ENCODE assay signal across 17 cellular contexts in genomic region chr1:116460261-116460660, GRCh38.
A peak's percentile ranks its signal among the peaks of the same experiment; 100 is the strongest.
DNase-seq lines count a peak whose midpoint lies in the region; ATAC-seq and TF ChIP-seq lines count a peak whose summit lies in the region.
"Had no signal": no experiment of that assay in that cellular context is flagged by ENCODE, and none has a peak within 500 bp of the region (broad histone marks: within the 10 kb centered on the region; RNA-seq: fewer than 3 reads in every experiment).

No MANE protein-coding gene starts in this region.

- H3K36me3 ChIP-seq in cardiac muscle cell (no peaks in the 10 kb centered on the region), right atrium auricular region (no peaks in the 10 kb centered on the region)

- no peak overlapping the region for H3K27ac Mint-ChIP-seq in effector memory CD8-positive, alpha-beta T cell
- H3K27ac Mint-ChIP-seq: CD14-positive monocyte; CD8-positive, alpha-beta T cell; HFFc6 had no signal

- no peak for ATAC-seq in GM19397 (IDR thresholded peaks at IDR 0.05; ENCODE audit: unreplicated experiment)
- ATAC-seq in effector memory CD8-positive, alpha-beta T cell (replicated peaks), result no peak
- ATAC-seq: CD8-positive, alpha-beta T cell had no signal

- H3K4me1 Mint-ChIP-seq in effector memory CD8-positive, alpha-beta T cell (ENCODE audit: low read depth in 2 of 2), result no peaks in the 10 kb centered on the region
- H3K4me1 Mint-ChIP-seq: CD14-positive monocyte had no signal

- DNase-seq in NCI-H187 (lab: John Stamatoyannopoulos, UW), result peak; percentile 44 to 50
- no peak for DNase-seq in NCI-H187 treated with DMSO at 0.1 percent for 48 hours (lab: John Stamatoyannopoulos, UW)
- peak in 1 of 2 donors; percentile 9 for DNase-seq in cardiac muscle cell (ENCODE audit: low read depth in 1 of 2, low spot score in 1 of 2)
- DNase-seq in right atrium auricular region (ENCODE audit: low spot score), result no peak
- DNase-seq in myocyte (ENCODE audit: low read depth), result peak; percentile 22
- no peak for DNase-seq in OCI-M2 (lab: John Stamatoyannopoulos, UW; ENCODE audit: unreplicated experiment)
- DNase-seq in effector memory CD8-positive, alpha-beta T cell, result no peak
- DNase-seq: CD8-positive, alpha-beta T cell; COR-L47; DMS153; DND-41; GDM1; HCEC 1CT; HFFc6 had no signal

- H3K27me3 Mint-ChIP-seq in effector memory CD8-positive, alpha-beta T cell, result no peaks in the 10 kb centered on the region

- H3K27ac ChIP-seq in cardiac muscle cell (peak overlapping the region; percentile 96), right atrium auricular region (no peak overlapping the region)
- H3K27ac ChIP-seq: 22Rv1 had no signal

- H3K4me3 ChIP-seq in cardiac muscle cell, result no peak overlapping the region
- no peak overlapping the region for H3K4me3 ChIP-seq in right atrium auricular region

- H3K4me3 Mint-ChIP-seq in effector memory CD8-positive, alpha-beta T cell, result no peak overlapping the region
- H3K4me3 Mint-ChIP-seq: CD14-positive monocyte; CD8-positive, alpha-beta T cell; HFFc6 had no signal

- H3K4me1 ChIP-seq in cardiac muscle cell (ENCODE audit: low read depth) (peaks cover 74% of the 10 kb centered on the region), right atrium auricular region (no peaks in the 10 kb centered on the region)

- TF ChIP-seq CTCF in cardiac muscle cell (IDR thresholded peaks at IDR 0.05; ENCODE audit: low read depth, low read length) (no peak), right atrium auricular region (IDR thresholded peaks at IDR 0.05) (no peak)

- H3K27me3 ChIP-seq in cardiac muscle cell (no peaks in the 10 kb centered on the region), right atrium auricular region (no peaks in the 10 kb centered on the region)

- H3K9me3 Mint-ChIP-seq in effector memory CD8-positive, alpha-beta T cell, result no peaks in the 10 kb centered on the region
- H3K9me3 Mint-ChIP-seq: CD8-positive, alpha-beta T cell; HFFc6 had no signal

- H3K9me3 ChIP-seq in cardiac muscle cell (ENCODE audit: low read depth) (no peaks in the 10 kb centered on the region), right atrium auricular region (no peaks in the 10 kb centered on the region)

- no peaks in the 10 kb centered on the region for H3K36me3 Mint-ChIP-seq in effector memory CD8-positive, alpha-beta T cell (ENCODE audit: insufficient read depth)
- H3K36me3 Mint-ChIP-seq: CD14-positive monocyte; CD8-positive, alpha-beta T cell had no signal

Comparison
In these comparisons a context has a peak if more than half of its experiments do, and no peak if none do; other contexts are left out.
1. DNase-seq: peak in NCI-H187 (2 of 2) and myocyte (single experiment); none in NCI-H187 treated with DMSO at 0.1 percent for 48 hours (single experiment), right atrium auricular region (single experiment), OCI-M2 (single experiment) and effector memory CD8-positive, alpha-beta T cell (0 of 3).